Comparison of ENCODE assay signal across 20 cellular contexts in genomic region chr7:106460792-106461254, GRCh38.
A peak's percentile ranks its signal among the peaks of the same experiment; 100 is the strongest.
DNase-seq lines count a peak whose midpoint lies in the region; ATAC-seq and TF ChIP-seq lines count a peak whose summit lies in the region.
"Had no signal": no experiment of that assay in that cellular context is flagged by ENCODE, and none has a peak within 500 bp of the region (broad histone marks: within the 10 kb centered on the region; RNA-seq: fewer than 3 reads in every experiment).

No MANE protein-coding gene starts in this region.

- ATAC-seq in upper lobe of right lung, result peak; percentile 28
- no peak for ATAC-seq in HG03095 (IDR thresholded peaks at IDR 0.05; ENCODE audit: unreplicated experiment)
- ATAC-seq in GM19452 (IDR thresholded peaks at IDR 0.05; ENCODE audit: unreplicated experiment), result no peak
- ATAC-seq: natural killer cell, sciatic nerve had no signal

- H3K4me2 ChIP-seq in PC-9, result peak overlapping the region; percentile 66

- no peaks in the 10 kb centered on the region for H3K27me3 Mint-ChIP-seq in activated T-cell treated with anti-CD3 and anti-CD28 coated beads, Interleukin-2, amount 50 U/mL, for 24 hours
- H3K27me3 Mint-ChIP-seq: activated CD4-positive, alpha-beta T cell treated with anti-CD3 and anti-CD28 coated beads, Interleukin-2, amount 10 ng/mL, durations not matched to agents 7 days and 5 days had no signal

- H3K4me3 ChIP-seq in PC-9, result no peak overlapping the region
- no peak overlapping the region for H3K4me3 ChIP-seq in upper lobe of right lung
- H3K4me3 ChIP-seq in H7 (ENCODE audit: insufficient read depth, low read depth, low read length), result no peak overlapping the region
- H3K4me3 ChIP-seq: HAP-1, pancreas had no signal

- DNase-seq in activated T-cell treated with anti-CD3 and anti-CD28 coated beads, Interleukin-2, amount 50 U/mL, for 24 hours, result no peak
- DNase-seq in activated T-cell treated with anti-CD3 and anti-CD28 coated beads, Interleukin-2, amount 50 U/mL, for 48 hours, result no peak
- DNase-seq in PC-9 (peak; percentile 78 to 89), epithelial cell of prostate (ENCODE audit: low read depth, low spot score) (peak; percentile 60), upper lobe of right lung (no peak), H7 (no peak)
- DNase-seq: 8988T; activated CD4-positive, alpha-beta T cell treated with anti-CD3 and anti-CD28 coated beads, Interleukin-2, amount 10 ng/mL, durations not matched to agents 7 days and 5 days; hippocampal formation; KBM-7; natural killer cell; NCI-H1092; NCI-H2029; pancreas; SHP77 treated with DMSO at 0.1 percent for 48 hours; stimulated activated naive CD4-positive, alpha-beta T cell had no signal

- TF ChIP-seq CTCF in PC-9 (conservative IDR thresholded peaks at IDR 0.05), result no peak
- TF ChIP-seq CTCF in upper lobe of right lung (IDR thresholded peaks at IDR 0.05), result no peak

- H3K9me3 ChIP-seq in PC-9 (ENCODE audit: insufficient read depth, low read depth), result peaks cover 24% of the 10 kb centered on the region
- H3K9me3 ChIP-seq in upper lobe of right lung, result no peaks in the 10 kb centered on the region
- H3K9me3 ChIP-seq: HAP-1, pancreas had no signal

- H3K4me1 ChIP-seq in PC-9 (replicated peaks; ENCODE audit: insufficient read depth) (peaks cover 53% of the 10 kb centered on the region), upper lobe of right lung (peaks cover 11% of the 10 kb centered on the region)
- H3K4me1 ChIP-seq: HAP-1 had no signal

- peak overlapping the region; percentile 88 for H3K27ac ChIP-seq in PC-9
- peak overlapping the region; percentile 72 for H3K27ac ChIP-seq in epithelial cell of prostate
- H3K27ac ChIP-seq in upper lobe of right lung, result no peak overlapping the region

- no TSS peak for BruUV-seq in PC-9 (replicated peaks; lab: Mats Ljungman, UMichigan)

- CTCF ChIA-PET in PC-9 (lab: Charles Lee), result interaction anchor here (0.7 to 1.2 kb wide), 4 partner anchors 103 to 284 kb away, joined by 3 to 16 read pairs (median 3); no protein-coding TSS in a partner anchor

- no peaks in the 10 kb centered on the region for H4K20me1 ChIP-seq in PC-9 (ENCODE audit: insufficient read depth)

- no peaks in the 10 kb centered on the region for H3K79me2 ChIP-seq in PC-9 (ENCODE audit: low read depth)

- peaks cover 9% of the 10 kb centered on the region for H3K36me3 Mint-ChIP-seq in activated T-cell treated with anti-CD3 and anti-CD28 coated beads, Interleukin-2, amount 50 U/mL, for 24 hours (ENCODE audit: low read depth)
- H3K36me3 Mint-ChIP-seq: natural killer cell had no signal

- peak overlapping the region; percentile 45 for H2AFZ ChIP-seq in PC-9

- no peaks in the 10 kb centered on the region for H3K9me2 ChIP-seq in PC-9 (ENCODE audit: insufficient read depth)

- H3K36me3 ChIP-seq in PC-9 (ENCODE audit: low read depth), result no peaks in the 10 kb centered on the region
- no peaks in the 10 kb centered on the region for H3K36me3 ChIP-seq in upper lobe of right lung
- H3K36me3 ChIP-seq in H7 (replicated peaks; ENCODE audit: control insufficient read depth, insufficient read depth, low read length), result no peaks in the 10 kb centered on the region
- H3K36me3 ChIP-seq: HAP-1, pancreas had no signal

- intact Hi-C loops in PC-9 (cut with micrococcal nuclease; ENCODE audit: unreplicated experiment), result loop anchor here (1.0 to 10.0 kb wide), 9 partner anchors 31 to 318 kb away; partner anchors contain the start of gene CCDC71L
- intact Hi-C loops in upper lobe of right lung (cut with DNase I), result loop anchor here (5.0 kb wide), 1 partner anchor 284 kb away; no protein-coding TSS in a partner anchor

- POLR2A ChIA-PET in PC-9 (lab: Charles Lee; ENCODE audit: unreplicated experiment), result interaction anchor here (0.5 to 1.2 kb wide), 10 partner anchors 12 to 244 kb away, joined by 3 to 28 read pairs (median 4); partner anchors contain the start of gene NAMPT

- H3K9me3 Mint-ChIP-seq in activated T-cell treated with anti-CD3 and anti-CD28 coated beads, Interleukin-2, amount 50 U/mL, for 24 hours, result peaks cover 16% of the 10 kb centered on the region
- H3K9me3 Mint-ChIP-seq: natural killer cell had no signal

- no peak overlapping the region for H3K4me3 Mint-ChIP-seq in activated T-cell treated with anti-CD3 and anti-CD28 coated beads, Interleukin-2, amount 50 U/mL, for 24 hours
- H3K4me3 Mint-ChIP-seq: activated CD4-positive, alpha-beta T cell treated with anti-CD3 and anti-CD28 coated beads, Interleukin-2, amount 10 ng/mL, durations not matched to agents 7 days and 5 days; natural killer cell had no signal

- H3K4me1 Mint-ChIP-seq in activated T-cell treated with anti-CD3 and anti-CD28 coated beads, Interleukin-2, amount 50 U/mL, for 24 hours (ENCODE audit: low read depth), result peaks cover 55% of the 10 kb centered on the region
- H3K4me1 Mint-ChIP-seq: natural killer cell had no signal

- H3K27ac Mint-ChIP-seq in activated T-cell treated with anti-CD3 and anti-CD28 coated beads, Interleukin-2, amount 50 U/mL, for 24 hours, result peak overlapping the region; percentile 47
- H3K27ac Mint-ChIP-seq: activated CD4-positive, alpha-beta T cell treated with anti-CD3 and anti-CD28 coated beads, Interleukin-2, amount 10 ng/mL, durations not matched to agents 7 days and 5 days; natural killer cell had no signal

- H3F3A ChIP-seq in PC-9 (ENCODE audit: insufficient read depth, low read depth), result peaks cover 21% of the 10 kb centered on the region

- no peaks in the 10 kb centered on the region for H3K27me3 ChIP-seq in PC-9 (ENCODE audit: insufficient read depth, low read depth)
- no peaks in the 10 kb centered on the region for H3K27me3 ChIP-seq in upper lobe of right lung
- no peaks in the 10 kb centered on the region for H3K27me3 ChIP-seq in H7 (ENCODE audit: control insufficient read depth, insufficient read depth, low read length)
- H3K27me3 ChIP-seq: pancreas had no signal

Comparison
In these comparisons a context has a peak if more than half of its experiments do, and no peak if none do; other contexts are left out.
1. DNase-seq: peak in PC-9 (2 of 2) and epithelial cell of prostate (single experiment); none in activated T-cell treated with anti-CD3 and anti-CD28 coated beads, Interleukin-2, amount 50 U/mL, for 24 hours (single experiment), activated T-cell treated with anti-CD3 and anti-CD28 coated beads, Interleukin-2, amount 50 U/mL, for 48 hours (0 of 2), upper lobe of right lung (single experiment) and H7 (single experiment).